Comparison of ENCODE assay signal across 8 cellular contexts in the genomic region with DNA sequence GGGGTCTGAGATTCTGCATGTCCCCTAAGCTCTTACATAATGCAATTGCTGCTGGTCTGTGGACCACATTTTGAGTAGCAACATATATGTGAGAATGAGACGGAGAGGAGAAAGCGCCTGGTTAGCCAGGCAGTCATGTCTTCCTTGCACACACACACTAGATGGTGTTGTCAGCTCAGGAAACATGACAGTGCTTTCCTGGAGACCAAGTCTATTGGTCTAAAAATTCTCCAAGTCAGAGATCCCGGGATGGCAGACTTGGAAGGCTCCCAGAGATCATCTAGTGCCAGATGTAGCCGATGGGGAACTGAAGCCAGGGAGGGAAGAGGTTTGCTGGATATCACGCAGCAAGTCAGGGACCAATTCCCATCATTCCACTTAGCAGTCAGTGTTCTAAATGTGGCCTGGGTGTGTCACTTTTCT. TPM values are rescaled to one million over a fixed set of nuclear protein-coding genes. Genes with fewer than 3 reads are reported as not detected.
DNase-seq lines count a peak whose midpoint lies in the region; ATAC-seq and TF ChIP-seq lines count a peak whose summit lies in the region.

No MANE protein-coding gene starts in this region.

- no peaks in the 10 kb centered on the region for H3K9me3 ChIP-seq in right lobe of liver
- H3K9me3 ChIP-seq in aorta (ENCODE audit: control insufficient read depth, low read length), result no peaks in the 10 kb centered on the region

- no peak for TF ChIP-seq POLR2A in right lobe of liver (IDR thresholded peaks at IDR 0.05)

- DNase-seq in AG09309 (ENCODE audit: low read depth) (peak; percentile 96), MV-4-11 (lab: John Stamatoyannopoulos, UW) (peak; percentile 39), cerebellum (ENCODE audit: low spot score) (peak; percentile 65), right lobe of liver (no peak), aorta (peak in 1 of 2 donors; percentile 74), cortex of kidney (lab: John Stamatoyannopoulos, UW) (no peak), KG1 (lab: John Stamatoyannopoulos, UW) (no peak)

- 33% methylated on average over 5 of the region's 5 CpGs for WGBS in right lobe of liver (ENCODE audit: insufficient coverage, low coverage, low lambda C conversion rate, missing lambda C conversion rate)
- 7 to 9% methylated on average over 5 of the region's 5 CpGs for WGBS in aorta, 2 donors

- H3K27me3 ChIP-seq in right lobe of liver (no peaks in the 10 kb centered on the region), aorta (ENCODE audit: control insufficient read depth in 1 of 2, insufficient read depth in 2 of 2, low read length in 1 of 2) (no peaks in the 10 kb centered on the region)

- H3K36me3 ChIP-seq in right lobe of liver, result no peaks in the 10 kb centered on the region
- no peaks in the 10 kb centered on the region for H3K36me3 ChIP-seq in aorta (ENCODE audit: control insufficient read depth in 1 of 2, insufficient read depth in 2 of 2, low read length in 1 of 2)

- H3K27ac ChIP-seq in right lobe of liver (no peak overlapping the region), aorta (ENCODE audit: low read depth in 1 of 2, low read length in 2 of 2) (no peak overlapping the region)

- ATAC-seq in right lobe of liver (peak; percentile 48 to 70 (median 59)), aorta (ENCODE audit: low FRiP score) (peak; percentile 79), GM19452 (IDR thresholded peaks at IDR 0.05; ENCODE audit: unreplicated experiment) (no peak)

- H3K4me3 ChIP-seq in AG09309 (ENCODE audit: control insufficient read depth, low read depth, low read length) (no peak overlapping the region), right lobe of liver (no peak overlapping the region), aorta (ENCODE audit: low read length in 2 of 2) (no peak overlapping the region)

- H3K4me1 ChIP-seq in right lobe of liver, result no peaks in the 10 kb centered on the region
- no peaks in the 10 kb centered on the region for H3K4me1 ChIP-seq in aorta (ENCODE audit: control insufficient read depth in 1 of 2, insufficient read depth in 2 of 2, low read length in 2 of 2)

- TF ChIP-seq CTCF in AG09309 (IDR thresholded peaks at IDR 0.05; ENCODE audit: control insufficient read depth, insufficient read depth, low read depth, low read length, missing control alignments), result peak; percentile 73
- peak in 3 of 4 donors; percentile 7 to 34 (median 25) for TF ChIP-seq CTCF in right lobe of liver (IDR thresholded peaks at IDR 0.05)

- intact Hi-C loops in right lobe of liver (cut with DNase I), result loop anchor here in 1 of 2 donors (10.0 kb wide), 1 partner anchor 134 kb away; no protein-coding TSS in a partner anchor
- intact Hi-C loops in aorta (cut with DNase I), result loop anchor here (2.0 to 5.0 kb wide), 3 partner anchors 20 to 281 kb away; no protein-coding TSS in a partner anchor

RNA-seq across cellular contexts. Expression of gene GALNT12, which starts 53.4 kb away (rescaled TPM):
- total RNA-seq in cerebellum (10.3 TPM), right lobe of liver (1 to 10 TPM in 1 of 6 experiments, under 1 TPM in 4, not detected in 1; 0.06 to 1.1 (median 0.30) TPM), aorta (10 to 100 TPM in 1 of 2 donors, 1 to 10 TPM in 1; 3.3 to 12.6 TPM)
- polyA plus RNA-seq in aorta, result 1 to 10 TPM; 2.9 to 4.9 TPM

Comparison
In these comparisons a context has a peak if more than half of its experiments do, and no peak if none do; other contexts are left out.
1. DNase-seq: peak in AG09309 (single experiment), MV-4-11 (single experiment) and cerebellum (single experiment); none in right lobe of liver (0 of 3), cortex of kidney (single experiment) and KG1 (single experiment).